Comparison of ENCODE assay signal across 1 cellular context in the genomic region with DNA sequence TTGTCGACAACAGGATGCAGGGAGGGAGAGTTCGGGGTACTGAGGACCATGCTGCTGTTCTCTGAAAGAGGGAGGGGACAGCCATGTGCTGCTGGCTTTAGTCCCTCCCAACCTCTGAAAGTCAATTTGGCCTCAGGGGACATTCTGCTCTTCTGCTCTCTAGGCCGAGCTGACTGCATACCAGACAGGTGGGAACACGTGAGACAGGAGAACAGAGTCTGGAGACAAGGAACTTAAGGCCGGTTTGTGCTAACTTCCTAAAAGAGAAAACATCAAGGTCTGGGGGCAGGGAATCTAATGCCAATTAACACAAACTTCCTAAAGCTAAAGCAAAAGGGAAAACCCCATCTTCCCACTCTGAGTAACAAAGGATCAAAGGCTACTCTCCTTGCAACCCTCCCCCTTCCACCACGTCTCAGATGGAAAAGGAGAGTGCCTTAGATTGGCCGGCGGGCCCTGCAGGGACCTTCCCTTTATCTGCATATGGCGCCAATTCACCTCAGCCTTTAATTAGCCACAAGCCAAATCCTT.
TF ChIP-seq lines count a peak whose summit lies in the region.

No MANE protein-coding gene starts in this region.

TF ChIP-seq in WTC11, 78 proteins besides CTCF, POLR2A, EP300 and RAD21 (continued from another document):
- TF ChIP-seq, protein P1, sequence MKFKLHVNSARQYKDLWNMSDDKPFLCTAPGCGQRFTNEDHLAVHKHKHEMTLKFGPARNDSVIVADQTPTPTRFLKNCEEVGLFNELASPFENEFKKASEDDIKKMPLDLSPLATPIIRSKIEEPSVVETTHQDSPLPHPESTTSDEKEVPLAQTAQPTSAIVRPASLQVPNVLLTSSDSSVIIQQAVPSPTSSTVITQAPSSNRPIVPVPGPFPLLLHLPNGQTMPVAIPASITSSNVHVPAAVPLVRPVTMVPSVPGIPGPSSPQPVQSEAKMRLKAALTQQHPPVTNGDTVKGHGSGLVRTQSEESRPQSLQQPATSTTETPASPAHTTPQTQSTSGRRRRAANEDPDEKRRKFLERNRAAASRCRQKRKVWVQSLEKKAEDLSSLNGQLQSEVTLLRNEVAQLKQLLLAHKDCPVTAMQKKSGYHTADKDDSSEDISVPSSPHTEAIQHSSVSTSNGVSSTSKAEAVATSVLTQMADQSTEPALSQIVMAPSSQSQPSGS (CRISPR knock-in tag; IDR thresholded peaks at IDR 0.05; ENCODE audit: borderline replicate concordance, low read depth), result no peak
- TF ChIP-seq, protein P2, sequence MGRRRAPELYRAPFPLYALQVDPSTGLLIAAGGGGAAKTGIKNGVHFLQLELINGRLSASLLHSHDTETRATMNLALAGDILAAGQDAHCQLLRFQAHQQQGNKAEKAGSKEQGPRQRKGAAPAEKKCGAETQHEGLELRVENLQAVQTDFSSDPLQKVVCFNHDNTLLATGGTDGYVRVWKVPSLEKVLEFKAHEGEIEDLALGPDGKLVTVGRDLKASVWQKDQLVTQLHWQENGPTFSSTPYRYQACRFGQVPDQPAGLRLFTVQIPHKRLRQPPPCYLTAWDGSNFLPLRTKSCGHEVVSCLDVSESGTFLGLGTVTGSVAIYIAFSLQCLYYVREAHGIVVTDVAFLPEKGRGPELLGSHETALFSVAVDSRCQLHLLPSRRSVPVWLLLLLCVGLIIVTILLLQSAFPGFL (CRISPR knock-in tag; IDR thresholded peaks at IDR 0.05; ENCODE audit: borderline replicate concordance), result no peak
- TF ChIP-seq, protein P3, sequence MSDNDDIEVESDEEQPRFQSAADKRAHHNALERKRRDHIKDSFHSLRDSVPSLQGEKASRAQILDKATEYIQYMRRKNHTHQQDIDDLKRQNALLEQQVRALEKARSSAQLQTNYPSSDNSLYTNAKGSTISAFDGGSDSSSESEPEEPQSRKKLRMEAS (CRISPR knock-in tag; IDR thresholded peaks at IDR 0.05), result peak; percentile 33; the same call in 1 of the 2 replicates
- TF ChIP-seq ZNF416 (CRISPR knock-in tag; IDR thresholded peaks at IDR 0.05) (no peak), ZNF219 (CRISPR knock-in tag; IDR thresholded peaks at IDR 0.05; ENCODE audit: borderline replicate concordance) (no peak), ETV6 (CRISPR knock-in tag; IDR thresholded peaks at IDR 0.05) (0 out of 2 replicates have a peak, but pooled peaks have one; percentile 13), GTF2I (CRISPR knock-in tag; conservative IDR thresholded peaks at IDR 0.05) (no peak), JAZF1 (CRISPR knock-in tag; IDR thresholded peaks at IDR 0.05) (no peak), CREB1 (CRISPR knock-in tag; IDR thresholded peaks at IDR 0.05) (no peak), NR1H2 (CRISPR knock-in tag; IDR thresholded peaks at IDR 0.05) (no peak), ELF4 (CRISPR knock-in tag; IDR thresholded peaks at IDR 0.05; ENCODE audit: low read depth) (no peak)
- TF ChIP-seq, protein P4, sequence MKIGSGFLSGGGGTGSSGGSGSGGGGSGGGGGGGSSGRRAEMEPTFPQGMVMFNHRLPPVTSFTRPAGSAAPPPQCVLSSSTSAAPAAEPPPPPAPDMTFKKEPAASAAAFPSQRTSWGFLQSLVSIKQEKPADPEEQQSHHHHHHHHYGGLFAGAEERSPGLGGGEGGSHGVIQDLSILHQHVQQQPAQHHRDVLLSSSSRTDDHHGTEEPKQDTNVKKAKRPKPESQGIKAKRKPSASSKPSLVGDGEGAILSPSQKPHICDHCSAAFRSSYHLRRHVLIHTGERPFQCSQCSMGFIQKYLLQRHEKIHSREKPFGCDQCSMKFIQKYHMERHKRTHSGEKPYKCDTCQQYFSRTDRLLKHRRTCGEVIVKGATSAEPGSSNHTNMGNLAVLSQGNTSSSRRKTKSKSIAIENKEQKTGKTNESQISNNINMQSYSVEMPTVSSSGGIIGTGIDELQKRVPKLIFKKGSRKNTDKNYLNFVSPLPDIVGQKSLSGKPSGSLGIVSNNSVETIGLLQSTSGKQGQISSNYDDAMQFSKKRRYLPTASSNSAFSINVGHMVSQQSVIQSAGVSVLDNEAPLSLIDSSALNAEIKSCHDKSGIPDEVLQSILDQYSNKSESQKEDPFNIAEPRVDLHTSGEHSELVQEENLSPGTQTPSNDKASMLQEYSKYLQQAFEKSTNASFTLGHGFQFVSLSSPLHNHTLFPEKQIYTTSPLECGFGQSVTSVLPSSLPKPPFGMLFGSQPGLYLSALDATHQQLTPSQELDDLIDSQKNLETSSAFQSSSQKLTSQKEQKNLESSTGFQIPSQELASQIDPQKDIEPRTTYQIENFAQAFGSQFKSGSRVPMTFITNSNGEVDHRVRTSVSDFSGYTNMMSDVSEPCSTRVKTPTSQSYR (CRISPR knock-in tag; IDR thresholded peaks at IDR 0.05), result 0 out of 2 replicates have a peak, but pooled peaks have one; percentile 51
- TF ChIP-seq, protein P5, sequence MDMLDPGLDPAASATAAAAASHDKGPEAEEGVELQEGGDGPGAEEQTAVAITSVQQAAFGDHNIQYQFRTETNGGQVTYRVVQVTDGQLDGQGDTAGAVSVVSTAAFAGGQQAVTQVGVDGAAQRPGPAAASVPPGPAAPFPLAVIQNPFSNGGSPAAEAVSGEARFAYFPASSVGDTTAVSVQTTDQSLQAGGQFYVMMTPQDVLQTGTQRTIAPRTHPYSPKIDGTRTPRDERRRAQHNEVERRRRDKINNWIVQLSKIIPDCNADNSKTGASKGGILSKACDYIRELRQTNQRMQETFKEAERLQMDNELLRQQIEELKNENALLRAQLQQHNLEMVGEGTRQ (CRISPR knock-in tag; IDR thresholded peaks at IDR 0.05), result no peak
